In genomic region chr4:51867689-51868448, GRCh38 we compare ENCODE assay signal across 20 cellular contexts. TPM values are rescaled to one million over a fixed set of nuclear protein-coding genes. Genes with fewer than 3 reads are reported as not detected.
A peak's percentile ranks its signal among the peaks of the same experiment; 100 is the strongest.
DNase-seq lines count a peak whose midpoint lies in the region; ATAC-seq, FAIRE-seq and TF ChIP-seq lines count a peak whose summit lies in the region.
"Had no signal": no experiment of that assay in that cellular context is flagged by ENCODE, and none has a peak within 500 bp of the region (broad histone marks: within the 10 kb centered on the region; RNA-seq: fewer than 3 reads in every experiment).

No MANE protein-coding gene starts in this region.

- H3K4me3 ChIP-seq in left ventricle myocardium inferior (no peak overlapping the region), H1 (ENCODE audit: extremely low read depth in 1 of 4, insufficient read depth in 2 of 4, low read depth in 3 of 4, low read length in 4 of 4) (no peak overlapping the region), neuronal stem cell (ENCODE audit: low read length in 2 of 2) (no peak overlapping the region)
- H3K4me3 ChIP-seq: BLaER1 treated with 17β-estradiol and CSF1 and Interleukin-3, amounts not matched to agents 10 nM and 100 nM; GM23248; K562 had no signal

- H3K4me1 ChIP-seq in left ventricle myocardium inferior: no peaks in the 10 kb centered on the region
- H3K4me1 ChIP-seq in H1 (replicated peaks in 1 of 4; ENCODE audit: control insufficient read depth in 3 of 4, insufficient read depth in 4 of 4, low read length in 3 of 4): no peaks in the 10 kb centered on the region
- H3K4me1 ChIP-seq in neuronal stem cell (ENCODE audit: control insufficient read depth in 2 of 2, insufficient read depth in 1 of 2, low read depth in 1 of 2, low read length in 2 of 2): no peaks in the 10 kb centered on the region
- H3K4me1 ChIP-seq: BLaER1 treated with 17β-estradiol and CSF1 and Interleukin-3, amounts not matched to agents 10 nM and 100 nM had no signal

- peaks cover 3 to 4% of the 10 kb centered on the region in 2 experiments for H4K20me1 ChIP-seq in H1 (replicated peaks in 1 of 2; ENCODE audit: control insufficient read depth in 1 of 2, insufficient read depth in 2 of 2, low read length in 2 of 2)

- H3K9ac ChIP-seq in H1 (replicated peaks in 1 of 4; ENCODE audit: extremely low read depth in 1 of 4, low read depth in 3 of 4, low read length in 3 of 4) (no peak overlapping the region), neuronal stem cell (ENCODE audit: low read depth, low read length, poor library complexity) (peak overlapping the region; percentile 51)
- H3K9ac ChIP-seq: BLaER1 treated with 17β-estradiol and CSF1 and Interleukin-3, amounts not matched to agents 10 nM and 100 nM; GM23248 had no signal

- H2BK20ac ChIP-seq in H1 (ENCODE audit: low read length): no peak overlapping the region

- H3K4me2 ChIP-seq in H1 (ENCODE audit: insufficient read depth in 1 of 2, low read depth in 2 of 2, low read length in 2 of 2) (no peak overlapping the region), neuronal stem cell (ENCODE audit: insufficient read depth, low read length, poor library complexity, severe bottlenecking) (no peak overlapping the region)
- H3K4me2 ChIP-seq: BLaER1 treated with 17β-estradiol and CSF1 and Interleukin-3, amounts not matched to agents 10 nM and 100 nM had no signal

- peaks cover 0 to 2% of the 10 kb centered on the region in 2 experiments; a peak in 2 of 4 replicates for H3K79me2 ChIP-seq in H1 (ENCODE audit: control insufficient read depth in 1 of 2, insufficient read depth in 2 of 2, low read length in 2 of 2)

- H4K8ac ChIP-seq in H1 (ENCODE audit: extremely low read depth, insufficient read depth, low read length) (peak overlapping the region; percentile 25; the same call in 1 of the 2 replicates), neuronal stem cell (ENCODE audit: low read depth, low read length) (no peak overlapping the region)

- H2BK120ac ChIP-seq in H1 (replicated peaks; ENCODE audit: low read depth, low read length) (no peak overlapping the region), neuronal stem cell (ENCODE audit: low read depth, low read length) (no peak overlapping the region)

- no peak for FAIRE-seq in H1 (lab: Jason Lieb, UNC)
- FAIRE-seq: G401.6, GM12891, GM18507, H54, K562 had no signal

- TF ChIP-seq POLR2A in H1 (IDR thresholded peaks at IDR 0.05; ENCODE audit: control extremely low read depth in 1 of 2, low read depth in 2 of 2, low read length in 2 of 2): no peak

- H3K23ac ChIP-seq in H1 (ENCODE audit: insufficient read length) (no peak overlapping the region), neuronal stem cell (ENCODE audit: low read depth, low read length, poor library complexity) (no peak overlapping the region)

- 92% methylated on average over 16 of the region's 16 CpGs; no CpG with 5 or more reads in 1 of the 2 experiments for WGBS in H1 (ENCODE audit: extremely low coverage in 1 of 2, insufficient coverage in 1 of 2, insufficient read length in 1 of 2, insufficient replicate concordance in 2 of 2, low coverage in 1 of 2, low lambda C conversion rate in 2 of 2, missing lambda C conversion rate in 1 of 2), 2 experiments
- WGBS in neuronal stem cell (ENCODE audit: extremely low coverage in 2 of 2, insufficient read length in 2 of 2, insufficient replicate concordance in 1 of 2), 2 donors: no CpG with 5 or more reads among the region's 16 CpGs

- no peak for TF ChIP-seq EP300 in H1 (IDR thresholded peaks at IDR 0.05; ENCODE audit: borderline replicate concordance in 1 of 2, low read depth in 2 of 2, low read length in 2 of 2)

- no peak overlapping the region for H4K5ac ChIP-seq in H1 (ENCODE audit: insufficient read length, low read depth, low read length)

- H3K27ac ChIP-seq in left ventricle myocardium inferior (replicated peaks) (no peak overlapping the region), H1 (ENCODE audit: low read depth, low read length) (no peak overlapping the region), neuronal stem cell (replicated peaks; ENCODE audit: low read length) (no peak overlapping the region)
- H3K27ac ChIP-seq: 22Rv1; BLaER1 treated with 17β-estradiol and CSF1 and Interleukin-3, amounts not matched to agents 10 nM and 100 nM; GM23248 had no signal

- no peak overlapping the region for H2BK15ac ChIP-seq in H1 (ENCODE audit: low read length)
- H2BK15ac ChIP-seq in neuronal stem cell (ENCODE audit: low read length): no peak overlapping the region

- no peak for TF ChIP-seq CTCF in left ventricle myocardium inferior (IDR thresholded peaks at IDR 0.05; ENCODE audit: borderline replicate concordance)
- no peak for TF ChIP-seq CTCF in H1 (IDR thresholded peaks at IDR 0.05; ENCODE audit: control extremely low read depth in 1 of 3, insufficient read depth in 1 of 3, low read depth in 1 of 3, low read length in 3 of 3)

- H2AFZ ChIP-seq in H1 (ENCODE audit: low read length): no peak overlapping the region
- no peak overlapping the region for H2AFZ ChIP-seq in neuronal stem cell (ENCODE audit: low read length)
- H2AFZ ChIP-seq: GM23248 had no signal

- no peak overlapping the region for H3K18ac ChIP-seq in H1 (ENCODE audit: extremely low read depth, low read length)
- H3K18ac ChIP-seq in neuronal stem cell (ENCODE audit: low read length): no peak overlapping the region

- H3K79me1 ChIP-seq in H1 (ENCODE audit: low read depth, low read length) (peaks cover 2% of the 10 kb centered on the region; the same call in 1 of the 2 replicates), neuronal stem cell (ENCODE audit: low read depth, low read length) (peaks cover 3% of the 10 kb centered on the region)

- H2BK12ac ChIP-seq in H1 (ENCODE audit: low read depth, low read length) (no peak overlapping the region), neuronal stem cell (ENCODE audit: low read length) (no peak overlapping the region)

- no peak for ATAC-seq in Right ventricle myocardium inferior
- ATAC-seq in HG02642 (IDR thresholded peaks at IDR 0.05; ENCODE audit: poor library complexity, unreplicated experiment): no peak
- no peak for ATAC-seq in HG02885 (IDR thresholded peaks at IDR 0.05; ENCODE audit: poor library complexity, unreplicated experiment)
- ATAC-seq: CD8-positive, alpha-beta T cell; HCT116; K562 had no signal

- no peak overlapping the region for H3K56ac ChIP-seq in H1 (replicated peaks; ENCODE audit: insufficient read length, low read depth, low read length)

- H4K91ac ChIP-seq in H1 (replicated peaks; ENCODE audit: insufficient read length, low read length): no peak overlapping the region
- H4K91ac ChIP-seq in neuronal stem cell (ENCODE audit: low read depth, low read length, poor library complexity): no peak overlapping the region

- H3K27me3 ChIP-seq in left ventricle myocardium inferior (ENCODE audit: low read depth) (no peaks in the 10 kb centered on the region), H1 (replicated peaks in 1 of 4; ENCODE audit: control insufficient read depth in 3 of 4, extremely low read depth in 1 of 4, insufficient read depth in 3 of 4, low read length in 3 of 4) (no peaks in the 10 kb centered on the region), neuronal stem cell (ENCODE audit: control insufficient read depth in 3 of 3, insufficient read depth in 3 of 3, low read depth in 1 of 3, low read length in 3 of 3) (no peaks in the 10 kb centered on the region)
- H3K27me3 ChIP-seq: BLaER1 treated with 17β-estradiol and CSF1 and Interleukin-3, amounts not matched to agents 10 nM and 100 nM had no signal

- intact Hi-C loops in Right ventricle myocardium inferior (cut with DNase I) (no loop called here), left ventricle myocardium inferior (cut with micrococcal nuclease) (no loop called here)

- CTCF ChIA-PET in H1 (lab: Charles Lee; ENCODE audit: partially characterized antibody): interaction anchor here (1.3 to 1.6 kb wide), 2 partner anchors 12 to 144 kb away, joined by 3 to 4 read pairs; no protein-coding TSS in a partner anchor

- H3K4ac ChIP-seq in H1 (replicated peaks; ENCODE audit: insufficient read length, low read depth, low read length): no peak overlapping the region
- H3K4ac ChIP-seq in neuronal stem cell (ENCODE audit: low read length): no peak overlapping the region

- no peaks in the 10 kb centered on the region for H3K9me3 ChIP-seq in left ventricle myocardium inferior (replicated peaks)
- H3K9me3 ChIP-seq in H1 (ENCODE audit: insufficient read depth in 2 of 2, low read depth in 1 of 2, low read length in 1 of 2): no peaks in the 10 kb centered on the region
- peaks cover 2 to 3% of the 10 kb centered on the region in 2 donors for H3K9me3 ChIP-seq in neuronal stem cell (replicated peaks in 1 of 2; ENCODE audit: control insufficient read depth in 2 of 2, insufficient read depth in 1 of 2, low read depth in 1 of 2, low read length in 2 of 2)

- POLR2A ChIA-PET in H1 (lab: Charles Lee; ENCODE audit: partially characterized antibody): interaction anchor here (1.5 kb wide), 1 partner anchor 23 kb away, joined by 4 read pairs; no protein-coding TSS in a partner anchor

- DNase-seq in Right ventricle myocardium inferior (ENCODE audit: missing footprints): peak; percentile 63
- no peak for DNase-seq in left ventricle myocardium inferior
- DNase-seq in H1 (ENCODE audit: low read depth in 1 of 2, low spot score in 2 of 2): no peak
- DNase-seq in neuronal stem cell (ENCODE audit: low spot score): no peak
- DNase-seq in NCI-H2029 (lab: John Stamatoyannopoulos, UW): no peak
- DNase-seq: CD8-positive, alpha-beta T cell; COR-L47; DMS 273 treated with DMSO at 0.1 percent for 48 hours; DMS53; GM23248 had no signal

- H2AK5ac ChIP-seq in H1 (ENCODE audit: low read depth, low read length) (no peak overlapping the region), neuronal stem cell (ENCODE audit: low read depth, low read length) (no peak overlapping the region)

- H3K14ac ChIP-seq in H1 (ENCODE audit: insufficient read length) (no peak overlapping the region), neuronal stem cell (ENCODE audit: low read length) (no peak overlapping the region)

- H3K36me3 ChIP-seq in left ventricle myocardium inferior (peaks cover 63% of the 10 kb centered on the region), H1 (ENCODE audit: control insufficient read depth in 2 of 4, insufficient read depth in 4 of 4, low read length in 3 of 4) (peaks cover 10 to 55% (median 29%) of the 10 kb centered on the region in 4 experiments; a peak in 7 of 8 replicates), neuronal stem cell (replicated peaks in 1 of 2; ENCODE audit: control insufficient read depth in 2 of 2, insufficient read depth in 2 of 2, low read length in 2 of 2) (peaks cover 39 to 91% of the 10 kb centered on the region in 2 donors)

- H2BK5ac ChIP-seq in H1 (ENCODE audit: low read depth, low read length) (no peak overlapping the region), neuronal stem cell (ENCODE audit: low read length) (peak overlapping the region; percentile 76)

- no peak for TF ChIP-seq RAD21 in H1 (IDR thresholded peaks at IDR 0.05 in 1 of 2, conservative IDR thresholded peaks at IDR 0.05 in 1 of 2; ENCODE audit: low read depth in 2 of 2, low read length in 2 of 2)

- H3K23me2 ChIP-seq in H1 (ENCODE audit: low read depth, low read length): no peaks in the 10 kb centered on the region

RNA-seq across cellular contexts. Expression of gene DCUN1D4, which starts 24.9 kb away (rescaled TPM):
- 38.7 TPM for total RNA-seq in Right ventricle myocardium inferior
- 45.0 TPM for total RNA-seq in left ventricle myocardium inferior
- 55.9 and 57.3 TPM in 2 replicates for total RNA-seq in H1 (2021; fragmentation: NEBNext Ultra II Directional; extraction: Animal tissue kit (Norgen Biotek cat#: 25700))
- 19.2 and 22.9 TPM in 2 replicates for polyA plus RNA-seq in H1 (2011; rRNA removed)
- polyA plus RNA-seq in H1 (2011; cell fraction: cytosol; rRNA removed): 22.3 TPM
- polyA plus RNA-seq in H1 (2011; cell fraction: nucleus; rRNA removed): 30.0 TPM
- polyA plus RNA-seq in H1 (2012, experiment 1 of 2): 28.8 to 52.4 TPM (median 44.0 TPM) in 4 replicates
- polyA plus RNA-seq in H1 (2012, experiment 2 of 2): 1.3 TPM
- polyA plus RNA-seq in H1 (2013, experiment 1 of 2): 17.3 TPM
- polyA plus RNA-seq in H1 (2013, experiment 2 of 2): 16.2 TPM
- 116 and 135 TPM in 2 replicates for polyA minus RNA-seq in H1 (2011; rRNA and poly(A)+ RNA removed)
- 36.2 TPM for polyA minus RNA-seq in H1 (2011; cell fraction: cytosol; rRNA and poly(A)+ RNA removed)
- polyA minus RNA-seq in H1 (2011; cell fraction: nucleus; rRNA and poly(A)+ RNA removed): 114 TPM
- 27.5 TPM for polyA plus RNA-seq in neuronal stem cell (2013, experiment 1 of 2)
- 28.4 TPM for polyA plus RNA-seq in neuronal stem cell (2013, experiment 2 of 2)
